In the genomic region with DNA sequence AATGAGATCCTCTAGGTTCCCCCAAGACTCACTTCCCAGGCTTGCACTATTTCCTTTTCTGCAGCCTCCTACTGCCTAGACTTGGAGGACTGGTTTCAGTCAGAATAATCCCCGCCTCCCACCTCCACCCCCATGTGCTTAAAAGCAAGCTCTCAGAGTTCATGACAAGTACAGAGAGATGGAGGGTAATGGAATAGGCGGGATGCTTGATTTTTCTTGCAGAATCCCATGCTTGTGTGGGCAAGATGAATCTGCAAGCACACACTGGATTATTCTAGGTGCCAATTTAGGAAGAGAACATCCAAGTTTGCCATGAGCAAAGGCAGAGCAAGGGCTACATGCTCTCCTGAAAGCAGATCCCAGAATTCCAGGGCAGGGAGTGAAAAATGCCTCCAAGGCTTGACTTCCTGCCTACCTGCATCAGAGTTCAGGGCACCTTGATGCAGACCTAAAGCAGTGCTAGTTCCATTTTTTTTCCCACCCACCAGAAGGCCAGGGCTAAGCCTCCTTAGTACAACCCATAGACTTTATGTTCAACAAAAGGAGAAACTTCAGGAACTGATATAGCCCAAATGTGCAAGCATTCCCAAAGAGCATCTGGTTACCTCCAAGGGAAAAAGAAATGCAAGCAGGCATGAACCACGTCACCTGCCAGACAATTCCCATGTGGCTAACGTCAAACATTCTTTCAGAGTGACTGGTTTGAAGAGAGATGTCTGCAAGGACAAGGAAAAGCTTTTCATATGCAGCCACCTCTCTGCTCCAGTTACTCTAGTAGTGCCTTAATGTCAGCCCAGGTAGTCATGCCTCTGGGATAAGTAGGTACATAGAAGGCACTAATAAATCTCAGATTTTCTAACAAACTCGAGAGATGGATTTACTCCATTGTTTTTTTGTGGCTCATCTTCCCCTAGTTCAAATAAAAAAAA, we compare ENCODE assay signal across 12 cellular contexts.
A peak's percentile ranks its signal among the peaks of the same experiment; 100 is the strongest.
DNase-seq lines count a peak whose midpoint lies in the region; ATAC-seq and TF ChIP-seq lines count a peak whose summit lies in the region.
"Had no signal": no experiment of that assay in that cellular context is flagged by ENCODE, and none has a peak within 500 bp of the region (broad histone marks: within the 10 kb centered on the region; RNA-seq: fewer than 3 reads in every experiment).

No MANE protein-coding gene starts in this region.

- H3K14ac ChIP-seq in mesenchymal stem cell (ENCODE audit: low read length in 2 of 2): no peak overlapping the region

- no peak overlapping the region for H3K4me2 ChIP-seq in mesenchymal stem cell (ENCODE audit: low read length, poor library complexity, severe bottlenecking)
- H3K4me2 ChIP-seq: KMS-11 had no signal

- no peak overlapping the region for H3K9ac ChIP-seq in mesenchymal stem cell (ENCODE audit: low read length)
- H3K9ac ChIP-seq: KMS-11 had no signal

- no peak overlapping the region for H2AK5ac ChIP-seq in mesenchymal stem cell (ENCODE audit: low read length, severe bottlenecking)

- peaks cover 6 to 22% of the 10 kb centered on the region in 2 donors for H3K4me1 ChIP-seq in breast epithelium
- H3K4me1 ChIP-seq in mesenchymal stem cell (ENCODE audit: control insufficient read depth, insufficient read depth, low read depth, low read length): peaks cover 2% of the 10 kb centered on the region

- H3K4ac ChIP-seq in mesenchymal stem cell (ENCODE audit: low read depth in 1 of 2, low read length in 2 of 2): no peak overlapping the region

- WGBS in mesenchymal stem cell: 26% methylated on average over 3 of the region's 5 CpGs

- TF ChIP-seq CTCF in breast epithelium (IDR thresholded peaks at IDR 0.05): no peak

- DNase-seq in CD1c-positive myeloid dendritic cell (ENCODE audit: extremely low spot score) (peak; percentile 24), HT1080 (ENCODE audit: low read depth) (peak; percentile 91), breast epithelium (ENCODE audit: low spot score in 2 of 2) (peak in 1 of 2 donors; percentile 45), mesenchymal stem cell (peak; percentile 65), T-helper 9 cell (no peak), activated T-cell treated with anti-CD3 and anti-CD28 coated beads for 4 hours (no peak)
- DNase-seq in activated naive CD4-positive, alpha-beta T cell treated with Interleukin-2 at 50 U/mL for 16 hours: no peak
- DNase-seq: activated gamma-delta T cell treated with Interleukin-2 at 50 U/mL for 16 hours; CD4-positive, CD25-positive, alpha-beta regulatory T cell had no signal

- H3K27me3 ChIP-seq in breast epithelium: no peaks in the 10 kb centered on the region
- H3K27me3 ChIP-seq in mesenchymal stem cell (ENCODE audit: control insufficient read depth in 1 of 2, insufficient read depth in 1 of 2, low read length in 2 of 2): no peaks in the 10 kb centered on the region

- no peak overlapping the region for H2BK5ac ChIP-seq in mesenchymal stem cell (ENCODE audit: low read depth, low read length, poor library complexity, severe bottlenecking)

- no peak overlapping the region for H4K91ac ChIP-seq in mesenchymal stem cell (ENCODE audit: low read length)

- TF ChIP-seq POLR2A in breast epithelium (IDR thresholded peaks at IDR 0.05): no peak

- H2BK120ac ChIP-seq in mesenchymal stem cell (ENCODE audit: low read depth, low read length): no peak overlapping the region

- no peak overlapping the region for H2AFZ ChIP-seq in mesenchymal stem cell (ENCODE audit: low read depth, low read length)

- H3K4me3 ChIP-seq in breast epithelium (no peak overlapping the region), mesenchymal stem cell (ENCODE audit: insufficient read depth in 1 of 2, low read depth in 1 of 2, low read length in 2 of 2) (no peak overlapping the region)

- H3K27ac ChIP-seq in breast epithelium (peak overlapping the region; percentile 48 to 69), mesenchymal stem cell (ENCODE audit: low read length, poor library complexity, severe bottlenecking) (no peak overlapping the region)
- H3K27ac ChIP-seq: KMS-11, VCaP had no signal

- H4K8ac ChIP-seq in mesenchymal stem cell (ENCODE audit: low read length): no peak overlapping the region

- no peak overlapping the region for H2BK15ac ChIP-seq in mesenchymal stem cell (ENCODE audit: low read depth, poor library complexity, severe bottlenecking)

- intact Hi-C loops in breast epithelium (cut with DNase I; ENCODE audit: low total_unique reads): no loop called here

- H3K9me3 ChIP-seq in breast epithelium: no peaks in the 10 kb centered on the region
- H3K9me3 ChIP-seq in mesenchymal stem cell (ENCODE audit: control insufficient read depth, low read length): no peaks in the 10 kb centered on the region

- no peak overlapping the region for H3K23ac ChIP-seq in mesenchymal stem cell (ENCODE audit: low read length in 2 of 2)

- H3K36me3 ChIP-seq in breast epithelium (no peaks in the 10 kb centered on the region), mesenchymal stem cell (ENCODE audit: control insufficient read depth in 1 of 2, insufficient read depth in 2 of 2, low read depth in 1 of 2, low read length in 2 of 2) (no peaks in the 10 kb centered on the region)

- H2BK12ac ChIP-seq in mesenchymal stem cell (ENCODE audit: low read length in 2 of 2): peak overlapping the region in 1 of 2 experiments; percentile 32

- no peaks in the 10 kb centered on the region for H3K79me1 ChIP-seq in mesenchymal stem cell (replicated peaks; ENCODE audit: low read length, poor library complexity, severe bottlenecking)

- no peak for ATAC-seq in GM18517 (IDR thresholded peaks at IDR 0.05; ENCODE audit: unreplicated experiment)

- no peak overlapping the region for H3K18ac ChIP-seq in mesenchymal stem cell (ENCODE audit: low read depth in 1 of 2, low read length in 2 of 2)

Comparison
In these comparisons a context has a peak if more than half of its experiments do, and no peak if none do; other contexts are left out.
1. DNase-seq: peak in CD1c-positive myeloid dendritic cell (single experiment), HT1080 (single experiment) and mesenchymal stem cell (single experiment); none in T-helper 9 cell (single experiment), activated naive CD4-positive, alpha-beta T cell treated with Interleukin-2 at 50 U/mL for 16 hours (single experiment) and activated T-cell treated with anti-CD3 and anti-CD28 coated beads for 4 hours (single experiment).